Comparison of ENCODE assay signal across 12 cellular contexts in the genomic region with DNA sequence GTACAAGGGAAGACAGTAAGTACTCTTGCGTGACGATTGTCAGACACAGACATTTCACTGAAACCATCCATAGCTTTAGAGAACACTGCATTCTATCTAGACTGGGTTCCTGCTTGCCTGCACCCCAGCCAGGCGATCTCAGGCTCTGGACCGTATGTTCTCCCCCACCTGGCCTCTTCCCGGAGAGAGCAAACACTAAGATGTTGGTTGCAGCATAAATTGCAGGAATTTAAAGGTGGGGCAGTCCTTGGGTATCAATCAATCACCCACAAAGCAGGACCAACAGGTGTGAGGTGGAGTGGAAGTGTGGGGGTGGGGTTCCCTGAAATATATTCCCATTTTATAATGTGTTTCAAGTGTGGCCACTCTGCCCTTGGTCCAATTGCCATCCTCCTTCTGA.
"Had no signal": no experiment of that assay in that cellular context is flagged by ENCODE, and none has a peak within 500 bp of the region (broad histone marks: within the 10 kb centered on the region; RNA-seq: fewer than 3 reads in every experiment).

No MANE protein-coding gene starts in this region.

- ATAC-seq: gastroesophageal sphincter, pancreas had no signal

- H3K27me3 ChIP-seq: colonic mucosa, testis had no signal

- H3K9me3 ChIP-seq: colonic mucosa, pancreas, testis had no signal

- H3K36me3 ChIP-seq: colonic mucosa, gastroesophageal sphincter, neural progenitor cell, pancreas had no signal

- H3K9me3 Mint-ChIP-seq: activated CD4-positive, alpha-beta memory T cell treated with anti-CD3 and anti-CD28 coated beads for 36 hours; neural progenitor cell had no signal

- H3K4me3 Mint-ChIP-seq: activated CD4-positive, alpha-beta memory T cell treated with anti-CD3 and anti-CD28 coated beads for 36 hours; neural progenitor cell had no signal

- H3K36me3 Mint-ChIP-seq: activated CD4-positive, alpha-beta memory T cell treated with anti-CD3 and anti-CD28 coated beads for 36 hours had no signal

- H3K4me3 ChIP-seq: colonic mucosa, gastroesophageal sphincter, neural progenitor cell, pancreas, testis had no signal

- H2AFZ ChIP-seq: neural progenitor cell had no signal

- H3K27ac ChIP-seq: colonic mucosa, epithelial cell of prostate, gastroesophageal sphincter, neural progenitor cell, pancreas, testis had no signal

- DNase-seq: activated effector memory CD4-positive, alpha-beta T cell treated with anti-CD3 and anti-CD28 coated beads, Interleukin-2, amount 50 U/mL, for 16 hours; caudate nucleus; colonic mucosa; kidney; pancreas; stimulated activated CD4-positive, alpha-beta T cell treated with anti-CD3 and anti-CD28 coated beads, Interleukin-2, amount 100 ng/mL, for 48 hours; stimulated activated CD8-positive, alpha-beta memory T cell treated with anti-CD3 and anti-CD28 coated beads, Interleukin-4, amount 100 ng/mL, for 48 hours; testis had no signal

- H3K4me1 ChIP-seq: colonic mucosa, gastroesophageal sphincter, pancreas, testis had no signal

- H3K9ac ChIP-seq: neural progenitor cell had no signal

- H3K27ac Mint-ChIP-seq: activated CD4-positive, alpha-beta memory T cell treated with anti-CD3 and anti-CD28 coated beads for 36 hours had no signal
